In the genomic region with DNA sequence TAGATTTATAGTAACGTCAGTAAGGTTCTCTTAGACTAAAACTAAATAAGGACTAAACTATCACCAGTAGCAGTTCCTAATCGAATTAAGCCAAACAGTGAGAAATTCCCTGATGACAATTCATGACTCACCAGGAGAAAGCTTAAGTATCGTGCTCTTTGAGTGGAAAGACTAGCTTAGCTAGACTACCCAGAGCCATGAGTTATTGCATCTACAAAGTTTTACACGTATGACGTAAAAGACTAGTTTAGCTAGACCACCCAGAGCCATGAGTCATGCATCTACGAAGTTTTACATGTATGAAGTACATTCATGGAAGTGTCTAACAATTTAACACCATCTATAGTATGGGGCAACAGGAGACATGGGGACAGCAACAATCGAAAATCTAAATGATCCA, we compare ENCODE assay signal across 9 cellular contexts. TPM values are rescaled to one million over a fixed set of nuclear protein-coding genes. Genes with fewer than 3 reads are reported as not detected.
A peak's percentile ranks its signal among the peaks of the same experiment; 100 is the strongest.
DNase-seq lines count a peak whose midpoint lies in the region; ATAC-seq and TF ChIP-seq lines count a peak whose summit lies in the region.
"Had no signal": no experiment of that assay in that cellular context is flagged by ENCODE, and none has a peak within 500 bp of the region (broad histone marks: within the 10 kb centered on the region; RNA-seq: fewer than 3 reads in every experiment).

No MANE protein-coding gene starts in this region.

- POLR2A ChIA-PET in AG04450 (lab: Yijun Ruan, JAX), result interaction anchor here (0.7 to 1.1 kb wide), 3 partner anchors 29 to 100 kb away, joined by 3 to 4 read pairs (median 4); no protein-coding TSS in a partner anchor

- no peak overlapping the region for H3K4me3 ChIP-seq in AG04450 (ENCODE audit: low read depth, low read length)
- no peak overlapping the region for H3K4me3 ChIP-seq in astrocyte of the spinal cord (ENCODE audit: low read depth, low read length)
- H3K4me3 ChIP-seq in right lobe of liver, result no peak overlapping the region

- no peak for ATAC-seq in right lobe of liver

- TF ChIP-seq CTCF in AG04450 (IDR thresholded peaks at IDR 0.05; ENCODE audit: low read depth, low read length), result no peak
- TF ChIP-seq CTCF in astrocyte of the spinal cord (IDR thresholded peaks at IDR 0.05; ENCODE audit: low read depth, low read length), result no peak
- TF ChIP-seq CTCF in right lobe of liver (IDR thresholded peaks at IDR 0.05), result no peak

- H3K9me3 ChIP-seq in AG04450 (ENCODE audit: control insufficient read depth, insufficient read depth, low read length) (peaks cover under 1% of the 10 kb centered on the region; the same call in 1 of the 2 replicates), right lobe of liver (no peaks in the 10 kb centered on the region)

- DNase-seq in AG04450 (ENCODE audit: low read depth, low spot score) (peak; percentile 83), HS-27A (ENCODE audit: low read depth) (peak; percentile 66), astrocyte of the spinal cord (ENCODE audit: low read depth, low spot score) (peak; percentile 93), kidney tubule cell (ENCODE audit: low spot score) (peak; percentile 84), midbrain (lab: John Stamatoyannopoulos, UW) (no peak), HuH-7.5 (ENCODE audit: low spot score) (no peak), right lobe of liver (no peak)
- DNase-seq in central memory CD4-positive, alpha-beta T cell, result no peak
- DNase-seq: NCI-H1417 treated with DMSO at 0.1 percent for 48 hours had no signal

- in situ Hi-C loops in astrocyte of the spinal cord (cut with HindIII; ENCODE audit: low sequenced_read_pairs), result no loop called here

- H3K27ac ChIP-seq in AG04450 (ENCODE audit: low read depth, low read length), result peak overlapping the region; percentile 11
- H3K27ac ChIP-seq in right lobe of liver, result no peak overlapping the region

- intact Hi-C loops in right lobe of liver (cut with DNase I), result no loop called here

- no peak for TF ChIP-seq POLR2A in right lobe of liver (IDR thresholded peaks at IDR 0.05)

- H3K27me3 ChIP-seq in AG04450 (ENCODE audit: control insufficient read depth, insufficient read depth, low read length) (no peaks in the 10 kb centered on the region), right lobe of liver (no peaks in the 10 kb centered on the region)

- WGBS in right lobe of liver (ENCODE audit: insufficient coverage, low coverage, low lambda C conversion rate, missing lambda C conversion rate), result 83% methylated on average over 7 of the region's 7 CpGs

- no peaks in the 10 kb centered on the region for H3K36me3 ChIP-seq in right lobe of liver

- H3K4me1 ChIP-seq in right lobe of liver, result no peaks in the 10 kb centered on the region

- CTCF ChIA-PET in AG04450 (lab: Charles Lee), result interaction anchor here (1.2 kb wide), 1 partner anchor 26 kb away, joined by 5 read pairs; no protein-coding TSS in a partner anchor

RNA-seq across cellular contexts. Expression of a gene that starts 36.6 kb away (rescaled TPM):
- 38.7 and 51.5 TPM in 2 replicates for polyA plus RNA-seq in AG04450 (2011; rRNA removed)
- 19.8 and 32.1 TPM in 2 replicates for polyA minus RNA-seq in AG04450 (2011; rRNA and poly(A)+ RNA removed)
- total RNA-seq in right lobe of liver, result 10 to 100 TPM; 30.3 to 45.5 (median 38.8) TPM

Comparison
In these comparisons a context has a peak if more than half of its experiments do, and no peak if none do; other contexts are left out.
1. DNase-seq: peak in AG04450 (single experiment), HS-27A (single experiment), astrocyte of the spinal cord (single experiment) and kidney tubule cell (single experiment); none in midbrain (single experiment), central memory CD4-positive, alpha-beta T cell (single experiment), HuH-7.5 (single experiment) and right lobe of liver (0 of 3).